Comparison of ENCODE assay signal across 1 cellular context in genomic region chr2:197695206-197695605, GRCh38. TPM values are rescaled to one million over a fixed set of nuclear protein-coding genes. Genes with fewer than 3 reads are reported as not detected.
"Had no signal": no experiment of that assay in that cellular context is flagged by ENCODE, and none has a peak within 500 bp of the region (broad histone marks: within the 10 kb centered on the region; RNA-seq: fewer than 3 reads in every experiment).

No MANE protein-coding gene starts in this region.

RNA-seq across cellular contexts. Expression of gene RFTN2, which starts 19.8 kb away (rescaled TPM):
- polyA plus RNA-seq: mammary epithelial cell had no signal
